Comparison of ENCODE assay signal across 8 cellular contexts in the genomic region with DNA sequence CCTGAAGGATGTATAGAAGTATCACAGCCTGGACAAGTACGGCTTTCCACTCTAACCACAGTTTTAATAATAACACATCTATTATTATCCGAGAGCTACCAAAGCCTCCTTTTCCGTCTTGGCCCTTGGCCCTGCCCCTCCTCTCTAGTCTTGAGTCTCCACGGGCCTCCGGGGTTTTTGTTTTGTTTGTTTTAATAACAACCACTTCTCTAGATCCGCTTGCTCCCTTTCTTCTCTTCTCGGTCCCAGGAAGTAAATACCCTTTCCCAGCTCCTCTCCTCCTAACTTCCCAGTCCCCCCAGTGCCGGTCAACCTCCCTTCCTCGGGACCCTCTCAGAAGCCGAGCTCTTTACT. TPM values are rescaled to one million over a fixed set of nuclear protein-coding genes. Genes with fewer than 3 reads are reported as not detected.
A peak's percentile ranks its signal among the peaks of the same experiment; 100 is the strongest.
DNase-seq lines count a peak whose midpoint lies in the region; ATAC-seq and TF ChIP-seq lines count a peak whose summit lies in the region.

No MANE protein-coding gene starts in this region.

- DNase-seq in RWPE2 (ENCODE audit: low spot score), result no peak
- peak; percentile 30 for DNase-seq in fibroblast of villous mesenchyme (ENCODE audit: low read depth)
- DNase-seq in prostate gland (ENCODE audit: low spot score), result peak; percentile 46
- no peak for DNase-seq in activated naive CD4-positive, alpha-beta T cell (lab: John Stamatoyannopoulos, UW)
- no peak for DNase-seq in GM10248 (ENCODE audit: extremely low spot score)

- H3K9me3 ChIP-seq in RWPE2 (ENCODE audit: severe bottlenecking) (no peaks in the 10 kb centered on the region), prostate gland (no peaks in the 10 kb centered on the region)

- H3K4me3 ChIP-seq in GM08714 (ENCODE audit: low read length) (peak overlapping the region; percentile 67), RWPE2 (ENCODE audit: severe bottlenecking) (peak overlapping the region; percentile 55), fibroblast of villous mesenchyme (ENCODE audit: low read depth, low read length) (peak overlapping the region; percentile 95), prostate gland (peak overlapping the region; percentile 72 to 75)

- no peak for ATAC-seq in RWPE2 (ENCODE audit: low read depth)
- no peak for ATAC-seq in HG02571 (IDR thresholded peaks at IDR 0.05; ENCODE audit: unreplicated experiment)
- ATAC-seq in GM18868 (IDR thresholded peaks at IDR 0.05; ENCODE audit: unreplicated experiment), result no peak

- WGBS in prostate gland, result under 1% methylated on average over 10 of the region's 10 CpGs

- intact Hi-C loops in prostate gland (cut with DNase I), result loop anchor here (2.0 to 5.0 kb wide), 2 partner anchors 304 to 458 kb away; a partner anchor contains a TSS

- CTCF ChIA-PET in GM10248 (lab: Yijun Ruan, JAX), result interaction anchor here (0.8 to 1.6 kb wide), 7 partner anchors 10 to 457 kb away, joined by 3 to 7 read pairs (median 3); no protein-coding TSS in a partner anchor

- H3K36me3 ChIP-seq in RWPE2 (ENCODE audit: low read depth) (no peaks in the 10 kb centered on the region), prostate gland (no peaks in the 10 kb centered on the region)

- no peak for TF ChIP-seq CTCF in RWPE2 (IDR thresholded peaks at IDR 0.05; ENCODE audit: poor library complexity, severe bottlenecking)
- TF ChIP-seq CTCF in fibroblast of villous mesenchyme (IDR thresholded peaks at IDR 0.05; ENCODE audit: insufficient read depth, low read depth, low read length), result no peak
- TF ChIP-seq CTCF in prostate gland (IDR thresholded peaks at IDR 0.05), result no peak
- no peak for TF ChIP-seq CTCF in GM10248 (IDR thresholded peaks at IDR 0.05; ENCODE audit: control extremely low read depth, extremely low read depth, low read depth, missing control alignments)

- no peak for TF ChIP-seq POLR2A in prostate gland (IDR thresholded peaks at IDR 0.05)

- H3K27me3 ChIP-seq in RWPE2 (ENCODE audit: insufficient read depth, poor library complexity, severe bottlenecking), result no peaks in the 10 kb centered on the region
- no peaks in the 10 kb centered on the region for H3K27me3 ChIP-seq in prostate gland (replicated peaks; ENCODE audit: insufficient read depth)

- H3K27ac ChIP-seq in RWPE2 (ENCODE audit: poor library complexity, severe bottlenecking) (peak overlapping the region; percentile 44), prostate gland (peak overlapping the region; percentile 89 to 91)

- H3K4me1 ChIP-seq in RWPE2 (ENCODE audit: insufficient read depth, poor library complexity, severe bottlenecking), result peaks cover 7% of the 10 kb centered on the region
- no peaks in the 10 kb centered on the region for H3K4me1 ChIP-seq in prostate gland (replicated peaks)

- POLR2A ChIA-PET in GM10248 (lab: Yijun Ruan, JAX), result interaction anchor here (0.7 to 1.1 kb wide), 2 partner anchors 459 to 460 kb away, joined by 3 to 4 read pairs; a partner anchor contains a TSS

RNA-seq across cellular contexts. Expression of a gene that starts 0.6 kb away (rescaled TPM):
- total RNA-seq in fibroblast of villous mesenchyme (3.5 and 5.2 TPM in 2 replicates), prostate gland (10 to 100 TPM in 1 of 2 donors, 1 to 10 TPM in 1; 4.9 to 11.2 TPM)

Comparison
In these comparisons a context has a peak if more than half of its experiments do, and no peak if none do; other contexts are left out.
1. DNase-seq: peak in fibroblast of villous mesenchyme (single experiment) and prostate gland (single experiment); none in RWPE2 (single experiment), activated naive CD4-positive, alpha-beta T cell (0 of 4) and GM10248 (single experiment).
2. Peak in every context shown above with its lines, with median percentiles within 50 percentile points of each other: H3K4me3 ChIP-seq.